ENCODE assay signal across 14 cellular contexts in genomic region chr14:31047503-31047902, GRCh38. TPM values are rescaled to one million over a fixed set of nuclear protein-coding genes. Genes with fewer than 3 reads are reported as not detected.
DNase-seq lines count a peak whose midpoint lies in the region; ATAC-seq and TF ChIP-seq lines count a peak whose summit lies in the region.
"Had no signal": no experiment of that assay in that cellular context is flagged by ENCODE, and none has a peak within 500 bp of the region (broad histone marks: within the 10 kb centered on the region; RNA-seq: fewer than 3 reads in every experiment).

No MANE protein-coding gene starts in this region.

- H2AK5ac ChIP-seq in IMR-90 (ENCODE audit: low read depth, low read length) (peak overlapping the region; percentile 28; the same call in 1 of the 2 replicates), mesenchymal stem cell (ENCODE audit: low read length, severe bottlenecking) (no peak overlapping the region)

- H3K9ac ChIP-seq in IMR-90 (ENCODE audit: low read depth, low read length): no peak overlapping the region
- peak overlapping the region; percentile 78 for H3K9ac ChIP-seq in mesenchymal stem cell (ENCODE audit: low read length)
- no peak overlapping the region for H3K9ac ChIP-seq in smooth muscle cell (ENCODE audit: low read depth)
- H3K9ac ChIP-seq: BLaER1 treated with 17β-estradiol and CSF1 and Interleukin-3, amounts not matched to agents 10 nM and 100 nM had no signal

- intact Hi-C loops in IMR-90 (cut with micrococcal nuclease): no loop called here
- intact Hi-C loops in Right ventricle myocardium inferior (cut with DNase I): no loop called here

- dilution Hi-C loops in IMR-90 (cut with HindIII; ENCODE audit: low sequenced_read_pairs, unreplicated experiment): no loop called here

- H3K18ac ChIP-seq in IMR-90 (ENCODE audit: low read depth, low read length): no peak overlapping the region
- peak overlapping the region in 1 of 2 experiments; percentile 62 for H3K18ac ChIP-seq in mesenchymal stem cell (ENCODE audit: low read depth in 1 of 2, low read length in 2 of 2)

- POLR2A ChIA-PET in IMR-90 (lab: Charles Lee; ENCODE audit: unreplicated experiment): no interaction called here

- H2BK5ac ChIP-seq in IMR-90 (ENCODE audit: low read depth, low read length, poor library complexity, severe bottlenecking): no peak overlapping the region
- H2BK5ac ChIP-seq in mesenchymal stem cell (ENCODE audit: low read depth, low read length, poor library complexity, severe bottlenecking): no peak overlapping the region

- ATAC-seq in IMR-90 (ENCODE audit: low read depth) (no peak), esophagus mucosa (peak; percentile 63), GM19397 (IDR thresholded peaks at IDR 0.05; ENCODE audit: unreplicated experiment) (no peak), Right ventricle myocardium inferior (no peak)

- DNase-seq in CD1c-positive myeloid dendritic cell (ENCODE audit: extremely low spot score) (peak; percentile 26), IMR-90 (no peak), mesenchymal stem cell (no peak), smooth muscle cell (lab: John Stamatoyannopoulos, UW; ENCODE audit: unreplicated experiment) (no peak), GM13977 (ENCODE audit: low spot score) (no peak), Right ventricle myocardium inferior (ENCODE audit: missing footprints) (no peak)
- DNase-seq: ACHN; CD4-positive, alpha-beta T cell; DMS79; HCEC 1CT had no signal

- no peak for TF ChIP-seq CTCF in IMR-90 (conservative IDR thresholded peaks at IDR 0.05; ENCODE audit: low read depth, low read length)
- TF ChIP-seq CTCF in smooth muscle cell (IDR thresholded peaks at IDR 0.05; ENCODE audit: borderline replicate concordance, insufficient read depth, poor library complexity, severe bottlenecking): no peak
- no peak for TF ChIP-seq CTCF in GM13977 (IDR thresholded peaks at IDR 0.05; ENCODE audit: extremely low read depth, insufficient read depth, missing control alignments)

- H3K27me3 ChIP-seq in IMR-90 (ENCODE audit: control insufficient read depth, insufficient read depth, low read length): no peaks in the 10 kb centered on the region
- H3K27me3 ChIP-seq in mesenchymal stem cell (ENCODE audit: control insufficient read depth in 1 of 2, insufficient read depth in 1 of 2, low read length in 2 of 2): no peaks in the 10 kb centered on the region
- H3K27me3 ChIP-seq in smooth muscle cell (ENCODE audit: low read depth): no peaks in the 10 kb centered on the region
- H3K27me3 ChIP-seq: BLaER1 treated with 17β-estradiol and CSF1 and Interleukin-3, amounts not matched to agents 10 nM and 100 nM had no signal

- 80% methylated on average over 1 of the region's 10 CpGs; no CpG with 5 or more reads in 1 of the 2 experiments for WGBS in IMR-90 (ENCODE audit: extremely low coverage in 2 of 2, insufficient read length in 1 of 2), 2 experiments
- 98% methylated on average over 10 of the region's 10 CpGs for WGBS in mesenchymal stem cell
- 96% methylated on average over 10 of the region's 10 CpGs for WGBS in smooth muscle cell (ENCODE audit: low lambda C conversion rate)

- no peak overlapping the region for H2AFZ ChIP-seq in IMR-90 (replicated peaks; ENCODE audit: low read length, poor library complexity)
- H2AFZ ChIP-seq in mesenchymal stem cell (ENCODE audit: low read depth, low read length): no peak overlapping the region
- H2AFZ ChIP-seq in smooth muscle cell (ENCODE audit: low read depth): no peak overlapping the region

- TF ChIP-seq RAD21 in IMR-90 (IDR thresholded peaks at IDR 0.05; ENCODE audit: low read length): no peak

- H4K91ac ChIP-seq in IMR-90 (ENCODE audit: insufficient read depth, low read depth, low read length): no peak overlapping the region
- H4K91ac ChIP-seq in mesenchymal stem cell (ENCODE audit: low read length): no peak overlapping the region

- no peak overlapping the region for H4K5ac ChIP-seq in IMR-90 (ENCODE audit: low read depth, low read length)

- no peak overlapping the region for H3K4me3 ChIP-seq in IMR-90 (ENCODE audit: insufficient read depth, low read depth, low read length)
- no peak overlapping the region for H3K4me3 ChIP-seq in mesenchymal stem cell (ENCODE audit: insufficient read depth in 1 of 2, low read depth in 1 of 2, low read length in 2 of 2)
- H3K4me3 ChIP-seq in smooth muscle cell: no peak overlapping the region
- H3K4me3 ChIP-seq: BLaER1 treated with 17β-estradiol and CSF1 and Interleukin-3, amounts not matched to agents 10 nM and 100 nM had no signal

- no peaks in the 10 kb centered on the region for H3K79me2 ChIP-seq in smooth muscle cell (ENCODE audit: low read depth)

- no peak overlapping the region for H4K8ac ChIP-seq in IMR-90 (ENCODE audit: low read depth in 2 of 2, low read length in 2 of 2)
- peak overlapping the region; percentile 7 for H4K8ac ChIP-seq in mesenchymal stem cell (ENCODE audit: low read length)

- no peak overlapping the region for H3K23ac ChIP-seq in IMR-90 (ENCODE audit: low read depth, low read length)
- no peak overlapping the region for H3K23ac ChIP-seq in mesenchymal stem cell (ENCODE audit: low read length in 2 of 2)

- H3K9me3 ChIP-seq in IMR-90 (ENCODE audit: control insufficient read depth, insufficient read depth, low read length) (no peaks in the 10 kb centered on the region), mesenchymal stem cell (ENCODE audit: control insufficient read depth, low read length) (no peaks in the 10 kb centered on the region), smooth muscle cell (replicated peaks; ENCODE audit: low read depth) (no peaks in the 10 kb centered on the region)

- TF ChIP-seq POLR2A in IMR-90 (IDR thresholded peaks at IDR 0.05; ENCODE audit: low read depth, low read length): no peak

- no peak overlapping the region for H2BK20ac ChIP-seq in IMR-90 (ENCODE audit: low read depth, low read length)

- H3K4ac ChIP-seq in IMR-90 (ENCODE audit: low read depth, low read length) (no peak overlapping the region), mesenchymal stem cell (ENCODE audit: low read depth in 1 of 2, low read length in 2 of 2) (no peak overlapping the region)

- no peak overlapping the region for H2AK9ac ChIP-seq in IMR-90 (replicated peaks; ENCODE audit: low read depth, low read length, poor library complexity)

- H4K20me1 ChIP-seq in IMR-90 (ENCODE audit: insufficient read depth, low read length): no peaks in the 10 kb centered on the region
- H4K20me1 ChIP-seq in smooth muscle cell (ENCODE audit: low read depth): no peaks in the 10 kb centered on the region
- H4K20me1 ChIP-seq: BLaER1 treated with 17β-estradiol and CSF1 and Interleukin-3, amounts not matched to agents 10 nM and 100 nM had no signal

- H3K36me3 ChIP-seq in IMR-90 (ENCODE audit: control insufficient read depth, insufficient read depth, low read length) (no peaks in the 10 kb centered on the region), mesenchymal stem cell (ENCODE audit: control insufficient read depth in 1 of 2, insufficient read depth in 2 of 2, low read depth in 1 of 2, low read length in 2 of 2) (no peaks in the 10 kb centered on the region), smooth muscle cell (ENCODE audit: low read depth) (no peaks in the 10 kb centered on the region)
- H3K36me3 ChIP-seq: BLaER1 treated with 17β-estradiol and CSF1 and Interleukin-3, amounts not matched to agents 10 nM and 100 nM had no signal

- H2BK120ac ChIP-seq in IMR-90 (ENCODE audit: low read depth, low read length) (no peak overlapping the region), mesenchymal stem cell (ENCODE audit: low read depth, low read length) (no peak overlapping the region)

- H3K27ac ChIP-seq in IMR-90 (ENCODE audit: insufficient read depth, low read length): no peak overlapping the region
- H3K27ac ChIP-seq in mesenchymal stem cell (ENCODE audit: low read length, poor library complexity, severe bottlenecking): no peak overlapping the region
- H3K27ac ChIP-seq in smooth muscle cell (ENCODE audit: low read depth): no peak overlapping the region
- H3K27ac ChIP-seq: BLaER1 treated with 17β-estradiol and CSF1 and Interleukin-3, amounts not matched to agents 10 nM and 100 nM; HL-60 had no signal

- no peak overlapping the region for H3K56ac ChIP-seq in IMR-90 (ENCODE audit: extremely low read depth, insufficient read depth, low read length)

- H3K79me1 ChIP-seq in IMR-90 (ENCODE audit: low read depth in 1 of 2, low read length in 2 of 2) (peaks cover 0 to 8% of the 10 kb centered on the region in 2 experiments; a peak in 2 of 4 replicates), mesenchymal stem cell (replicated peaks; ENCODE audit: low read length, poor library complexity, severe bottlenecking) (peaks cover 6% of the 10 kb centered on the region)

- H3K4me1 ChIP-seq in IMR-90 (ENCODE audit: control insufficient read depth, insufficient read depth, low read length): no peaks in the 10 kb centered on the region; the same call in 1 of the 2 replicates
- peaks cover 4% of the 10 kb centered on the region for H3K4me1 ChIP-seq in mesenchymal stem cell (ENCODE audit: control insufficient read depth, insufficient read depth, low read depth, low read length)
- no peaks in the 10 kb centered on the region for H3K4me1 ChIP-seq in smooth muscle cell (ENCODE audit: low read depth)

- H2BK15ac ChIP-seq in IMR-90 (ENCODE audit: low read depth, low read length) (no peak overlapping the region), mesenchymal stem cell (ENCODE audit: low read depth, poor library complexity, severe bottlenecking) (no peak overlapping the region)

- CTCF ChIA-PET in IMR-90 (lab: Yijun Ruan, JAX): no interaction called here

- no TSS peak for BruUV-seq in IMR-90 (replicated peaks; lab: Mats Ljungman, UMichigan)

- no peak overlapping the region for H3K14ac ChIP-seq in IMR-90 (replicated peaks; ENCODE audit: low read depth, low read length)
- H3K14ac ChIP-seq in mesenchymal stem cell (ENCODE audit: low read length in 2 of 2): no peak overlapping the region

- H3K4me2 ChIP-seq in IMR-90 (ENCODE audit: low read depth, low read length) (no peak overlapping the region), mesenchymal stem cell (ENCODE audit: low read length, poor library complexity, severe bottlenecking) (no peak overlapping the region), smooth muscle cell (no peak overlapping the region)

- peaks cover 3% of the 10 kb centered on the region; the same call in 1 of the 2 replicates for H3K9me1 ChIP-seq in IMR-90 (ENCODE audit: insufficient read depth, low read length)

- H3F3A ChIP-seq in smooth muscle cell (ENCODE audit: low read depth): no peaks in the 10 kb centered on the region

- H2BK12ac ChIP-seq in mesenchymal stem cell (ENCODE audit: low read length in 2 of 2): no peak overlapping the region

- in situ Hi-C loops in IMR-90 (cut with MboI; ENCODE audit: low sequenced_read_pairs): no loop called here
- in situ Hi-C loops in GM13977 (cut with MboI; ENCODE audit: low pct_unique_long_range_greater_than_20kb, low sequenced_read_pairs, unreplicated experiment): no loop called here

RNA-seq across cellular contexts. Expression of gene STRN3, which starts 21.3 kb away (rescaled TPM):
- total RNA-seq in IMR-90 (2012; rRNA removed) (66.9 and 78.7 TPM in 2 replicates), esophagus mucosa (24.5 TPM), smooth muscle cell (43.6 and 66.2 TPM in 2 replicates), Right ventricle myocardium inferior (48.4 TPM)
- polyA plus RNA-seq in IMR-90 (2012; rRNA removed) (8.3 and 10.8 TPM in 2 replicates), smooth muscle cell (6.8 and 9.5 TPM in 2 replicates)
- 1.9 and 2.4 TPM in 2 replicates for polyA plus RNA-seq in IMR-90 (2012; cell fraction: cytosol; rRNA removed)
- polyA plus RNA-seq in IMR-90 (2012; cell fraction: nucleus; rRNA removed; ENCODE audit: low replicate concordance): 3.3 and 21.0 TPM in 2 replicates
- polyA plus RNA-seq in mesenchymal stem cell (2013, experiment 1 of 2): 19.4 TPM
- polyA plus RNA-seq in mesenchymal stem cell (2013, experiment 2 of 2): 20.0 TPM

RNA-seq across cellular contexts. Expression of gene AP4S1, which starts 22.1 kb away (rescaled TPM):
- total RNA-seq in IMR-90 (2012; rRNA removed) (4.5 and 5.8 TPM in 2 replicates), esophagus mucosa (5.1 TPM), smooth muscle cell (7.6 and 9.8 TPM in 2 replicates), Right ventricle myocardium inferior (6.5 TPM)
- polyA plus RNA-seq in IMR-90 (2012; rRNA removed) (2.5 and 2.7 TPM in 2 replicates), smooth muscle cell (2.3 and 4.1 TPM in 2 replicates)
- polyA plus RNA-seq in IMR-90 (2012; cell fraction: cytosol; rRNA removed): 0.98 and 1.5 TPM in 2 replicates
- polyA plus RNA-seq in IMR-90 (2012; cell fraction: nucleus; rRNA removed; ENCODE audit: low replicate concordance): 1.9 and 4.1 TPM in 2 replicates
- 6.7 TPM for polyA plus RNA-seq in mesenchymal stem cell (2013, experiment 1 of 2)
- polyA plus RNA-seq in mesenchymal stem cell (2013, experiment 2 of 2): 7.0 TPM
